ENCODE assay signal across 12 cellular contexts in genomic region chr10:80405636-80406035, GRCh38. TPM values are rescaled to one million over a fixed set of nuclear protein-coding genes. Genes with fewer than 3 reads are reported as not detected.
DNase-seq lines count a peak whose midpoint lies in the region; TF ChIP-seq lines count a peak whose summit lies in the region.
"Had no signal": no experiment of that assay in that cellular context is flagged by ENCODE, and none has a peak within 500 bp of the region (broad histone marks: within the 10 kb centered on the region; RNA-seq: fewer than 3 reads in every experiment).

No MANE protein-coding gene starts in this region.

- no peaks in the 10 kb centered on the region for H3K9me3 ChIP-seq in cardiac muscle cell (ENCODE audit: low read depth)
- no peaks in the 10 kb centered on the region for H3K9me3 ChIP-seq in hepatocyte (ENCODE audit: low read depth)
- H3K9me3 ChIP-seq: A549 had no signal

- TF ChIP-seq CTCF in cardiac muscle cell (IDR thresholded peaks at IDR 0.05; ENCODE audit: low read depth, low read length): no peak
- TF ChIP-seq CTCF in hepatocyte (IDR thresholded peaks at IDR 0.05; ENCODE audit: poor library complexity): no peak

- no peak overlapping the region for H2AFZ ChIP-seq in hepatocyte

- H4K20me1 ChIP-seq in hepatocyte (ENCODE audit: insufficient read depth, poor library complexity, severe bottlenecking): no peaks in the 10 kb centered on the region

- peak in 1 of 2 donors; percentile 73 for DNase-seq in cardiac muscle cell (ENCODE audit: low read depth in 1 of 2, low spot score in 1 of 2)
- no peak for DNase-seq in cardiac septum (ENCODE audit: low spot score)
- no peak for DNase-seq in hepatocyte (ENCODE audit: low spot score)
- no peak for DNase-seq in mesenteric fat pad (ENCODE audit: low spot score)
- no peak for DNase-seq in HK-2 (ENCODE audit: unreplicated experiment)
- DNase-seq: activated CD4-positive, CD25-positive, alpha-beta regulatory T cell; NCI-H2081 treated with DMSO at 0.1 percent for 48 hours had no signal

- WGBS in hepatocyte (ENCODE audit: low lambda C conversion rate, missing lambda C conversion rate): 49% methylated on average over 4 of the region's 4 CpGs

- no peaks in the 10 kb centered on the region for H3K36me3 ChIP-seq in cardiac muscle cell
- H3K36me3 ChIP-seq in hepatocyte (replicated peaks; ENCODE audit: insufficient read depth, low read depth): no peaks in the 10 kb centered on the region

- H3K4me2 ChIP-seq in hepatocyte: no peak overlapping the region
- H3K4me2 ChIP-seq: A549 had no signal

- H3K79me2 ChIP-seq in hepatocyte: peaks cover 22% of the 10 kb centered on the region

- H3K4me1 ChIP-seq in cardiac muscle cell (ENCODE audit: low read depth) (peaks cover 13% of the 10 kb centered on the region), hepatocyte (ENCODE audit: insufficient read depth) (peaks cover 14% of the 10 kb centered on the region)

- intact Hi-C loops in cardiac septum (cut with DNase I): no loop called here

- no peaks in the 10 kb centered on the region for H3K9me2 ChIP-seq in hepatocyte (replicated peaks; ENCODE audit: insufficient read depth)

- H3K27me3 ChIP-seq in cardiac muscle cell: no peaks in the 10 kb centered on the region
- no peaks in the 10 kb centered on the region for H3K27me3 ChIP-seq in hepatocyte

- H3K27ac ChIP-seq in cardiac muscle cell: peak overlapping the region; percentile 31
- H3K27ac ChIP-seq in hepatocyte: peak overlapping the region; percentile 30
- peak overlapping the region; percentile 85 for H3K27ac ChIP-seq in temporal lobe (ENCODE audit: low read depth, low read length)
- H3K27ac ChIP-seq: A549, coronary artery had no signal

- H3K4me3 ChIP-seq in cardiac muscle cell (no peak overlapping the region), hepatocyte (no peak overlapping the region)
- H3K4me3 ChIP-seq: A549, coronary artery had no signal

RNA-seq across cellular contexts. Expression of gene PRXL2A, which starts 2.7 kb away (rescaled TPM):
- total RNA-seq in cardiac muscle cell: 52.0 and 61.8 TPM in 2 replicates
- polyA plus RNA-seq in cardiac muscle cell: 132 and 144 TPM in 2 replicates
- total RNA-seq in cardiac septum: 54.3 TPM
- 159 and 166 TPM in 2 replicates for total RNA-seq in hepatocyte
- polyA plus RNA-seq in hepatocyte: 214 and 222 TPM in 2 replicates
- total RNA-seq in temporal lobe: 68.6 TPM
- 500 TPM for total RNA-seq in mesenteric fat pad

RNA-seq across cellular contexts. Expression of gene TSPAN14, which starts 48.5 kb away (rescaled TPM):
- total RNA-seq in cardiac muscle cell (29.5 and 31.6 TPM in 2 replicates), cardiac septum (20.1 TPM), hepatocyte (55.1 and 65.9 TPM in 2 replicates), temporal lobe (27.8 TPM), mesenteric fat pad (177 TPM)
- polyA plus RNA-seq in cardiac muscle cell (55.1 and 57.0 TPM in 2 replicates), hepatocyte (90.4 and 104 TPM in 2 replicates)

RNA-seq across cellular contexts. Expression of gene DYDC2, which starts 49.1 kb away (rescaled TPM):
- total RNA-seq in cardiac muscle cell (not detected in 2 replicates), cardiac septum (not detected), hepatocyte (0.56 and 0.80 TPM in 2 replicates), temporal lobe (2.0 TPM), mesenteric fat pad (not detected)
- polyA plus RNA-seq in cardiac muscle cell (0.62 TPM in 1 of 2 replicates, not detected in the other), hepatocyte (0.72 TPM in 1 of 2 replicates, not detected in the other)
- total RNA-seq: activated T-helper 2 cell treated with anti-CD3 and anti-CD28 coated beads, Interferon-gamma antibody, Interleukin-2, Interleukin-4, amounts not matched to agents 10 μg/mL and 5 μg/mL and 100 μg/mL, durations not matched to agents 14 hours and 24 hours and 36 hours; glomerular endothelial cell had no signal

RNA-seq across cellular contexts. Expression of gene DYDC1, which starts 49.1 kb away (rescaled TPM):
- total RNA-seq in cardiac muscle cell (not detected in 2 replicates), cardiac septum (not detected), hepatocyte (not detected in 2 replicates), temporal lobe (not detected), mesenteric fat pad (not detected)
- polyA plus RNA-seq in cardiac muscle cell (0.41 TPM in 1 of 2 replicates, not detected in the other), hepatocyte (not detected in 2 replicates)
- total RNA-seq: activated T-helper 2 cell treated with anti-CD3 and anti-CD28 coated beads, Interferon-gamma antibody, Interleukin-2, Interleukin-4, amounts not matched to agents 10 μg/mL and 5 μg/mL and 100 μg/mL, durations not matched to agents 14 hours and 24 hours and 36 hours; glomerular endothelial cell had no signal
- polyA plus RNA-seq: A549 had no signal

Comparison
In these comparisons a context has a peak if more than half of its experiments do, and no peak if none do; other contexts are left out.
1. H3K27ac ChIP-seq: peak in every context shown above with its lines; median percentile 85 in temporal lobe; 31 in cardiac muscle cell; 30 in hepatocyte.